In the genomic region with DNA sequence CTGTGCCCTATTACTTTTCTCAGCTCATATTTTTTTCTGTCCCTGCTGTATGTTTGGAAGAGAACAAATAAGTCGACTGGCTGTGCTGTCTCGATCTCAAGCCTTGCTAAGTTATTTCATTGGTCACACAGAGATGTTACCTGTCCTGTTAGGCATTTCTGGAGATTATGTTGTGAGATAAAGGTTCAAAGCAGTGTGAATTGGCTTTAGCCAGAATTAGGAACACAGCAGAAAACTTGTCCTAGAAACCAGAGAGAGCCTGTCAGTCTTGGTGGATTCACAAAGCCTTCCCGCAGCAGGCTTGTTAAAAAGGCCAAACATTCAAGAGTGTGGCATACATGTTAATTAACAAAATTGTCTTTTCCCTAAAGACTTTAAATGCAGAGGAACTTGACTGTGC, we compare ENCODE assay signal across 14 cellular contexts. TPM values are rescaled to one million over a fixed set of nuclear protein-coding genes. Genes with fewer than 3 reads are reported as not detected.
A peak's percentile ranks its signal among the peaks of the same experiment; 100 is the strongest.
DNase-seq lines count a peak whose midpoint lies in the region; ATAC-seq and TF ChIP-seq lines count a peak whose summit lies in the region.
"Had no signal": no experiment of that assay in that cellular context is flagged by ENCODE, and none has a peak within 500 bp of the region (broad histone marks: within the 10 kb centered on the region; RNA-seq: fewer than 3 reads in every experiment).

No MANE protein-coding gene starts in this region.

- H3K9me3 Mint-ChIP-seq in activated T-cell treated with anti-CD3 and anti-CD28 coated beads, Interleukin-2, amount 50 U/mL, for 24 hours = no peaks in the 10 kb centered on the region
- H3K9me3 Mint-ChIP-seq: nephron had no signal

- in situ Hi-C loops in transverse colon (cut with MboI; ENCODE audit: low pct_ligation_motif_present in 1 of 4, low pct_unique_long_range_greater_than_20kb in 1 of 4, low sequenced_read_pairs in 3 of 4) = no loop called here

- ATAC-seq in HG03354 (IDR thresholded peaks at IDR 0.05; ENCODE audit: poor library complexity, severe bottlenecking, unreplicated experiment) (no peak), HG02623 (IDR thresholded peaks at IDR 0.05; ENCODE audit: unreplicated experiment) (no peak), GM21619 (IDR thresholded peaks at IDR 0.05; ENCODE audit: unreplicated experiment) (no peak)
- ATAC-seq: Panc1 had no signal

- H3K36me3 ChIP-seq in colonic mucosa (no peaks in the 10 kb centered on the region), muscle layer of duodenum (ENCODE audit: control insufficient read depth in 1 of 2, insufficient read depth in 2 of 2, low read length in 2 of 2) (peaks cover 11 to 19% of the 10 kb centered on the region in 2 donors), transverse colon (peaks cover 0 to 6% (median 0%) of the 10 kb centered on the region in 4 donors)

- peaks cover 29% of the 10 kb centered on the region for H3K4me1 Mint-ChIP-seq in activated T-cell treated with anti-CD3 and anti-CD28 coated beads, Interleukin-2, amount 50 U/mL, for 24 hours (ENCODE audit: low read depth)

- H3K27me3 Mint-ChIP-seq in activated T-cell treated with anti-CD3 and anti-CD28 coated beads, Interleukin-2, amount 50 U/mL, for 24 hours = no peaks in the 10 kb centered on the region

- WGBS in transverse colon (ENCODE audit: low coverage in 1 of 2), 2 donors = 91 to 100% methylated on average over 1 to 3 of the region's 3 CpGs

- TF ChIP-seq POLR2A in transverse colon (IDR thresholded peaks at IDR 0.05) = no peak

- peak overlapping the region in 1 of 2 donors; percentile 58 for H3K9ac ChIP-seq in colonic mucosa (ENCODE audit: low read depth in 2 of 2, low read length in 2 of 2)

- H3K9me3 ChIP-seq in colonic mucosa = no peaks in the 10 kb centered on the region
- no peaks in the 10 kb centered on the region for H3K9me3 ChIP-seq in muscle layer of duodenum (ENCODE audit: control insufficient read depth in 1 of 2, low read length in 2 of 2)
- no peaks in the 10 kb centered on the region for H3K9me3 ChIP-seq in transverse colon

- DNase-seq in activated T-cell treated with anti-CD3 and anti-CD28 coated beads, Interleukin-2, amount 50 U/mL, for 24 hours = no peak
- DNase-seq in activated T-cell treated with anti-CD3 and anti-CD28 coated beads, Interleukin-2, amount 50 U/mL, for 48 hours = no peak
- DNase-seq in colonic mucosa (no peak), transverse colon (no peak)
- DNase-seq: DMS53; KG1; NCI-H2081; stimulated activated naive CD4-positive, alpha-beta T cell treated with Interleukin-2 at 50 U/mL for 16 hours had no signal

- H3K27me3 ChIP-seq in colonic mucosa (no peaks in the 10 kb centered on the region), muscle layer of duodenum (ENCODE audit: low read depth, low read length) (no peaks in the 10 kb centered on the region), transverse colon (no peaks in the 10 kb centered on the region)

- H3K36me3 Mint-ChIP-seq in activated T-cell treated with anti-CD3 and anti-CD28 coated beads, Interleukin-2, amount 50 U/mL, for 24 hours (ENCODE audit: low read depth) = peaks cover 51% of the 10 kb centered on the region

- H3K4me3 ChIP-seq in colonic mucosa (no peak overlapping the region), muscle layer of duodenum (ENCODE audit: low read depth in 1 of 2, low read length in 2 of 2) (no peak overlapping the region), transverse colon (no peak overlapping the region)

- TF ChIP-seq EP300 in transverse colon (IDR thresholded peaks at IDR 0.05; ENCODE audit: low read depth) = no peak

- H3K27ac Mint-ChIP-seq in activated T-cell treated with anti-CD3 and anti-CD28 coated beads, Interleukin-2, amount 50 U/mL, for 24 hours = peak overlapping the region; percentile 31
- H3K27ac Mint-ChIP-seq: nephron had no signal

- no peak overlapping the region for H3K4me3 Mint-ChIP-seq in activated T-cell treated with anti-CD3 and anti-CD28 coated beads, Interleukin-2, amount 50 U/mL, for 24 hours
- H3K4me3 Mint-ChIP-seq: nephron had no signal

- intact Hi-C loops in colonic mucosa (cut with DNase I) (no loop called here), transverse colon (cut with DNase I; ENCODE audit: low total_unique reads) (no loop called here)

- H3K27ac ChIP-seq in colonic mucosa (peak overlapping the region; percentile 58), muscle layer of duodenum (ENCODE audit: low read length) (peak overlapping the region; percentile 57), transverse colon (peak overlapping the region; percentile 58 to 87 (median 76))

- no peak for TF ChIP-seq CTCF in colonic mucosa (IDR thresholded peaks at IDR 0.05)
- no peak for TF ChIP-seq CTCF in transverse colon (IDR thresholded peaks at IDR 0.05)

- H3K4me1 ChIP-seq in colonic mucosa (peaks cover 8% of the 10 kb centered on the region), muscle layer of duodenum (ENCODE audit: control insufficient read depth in 1 of 2, insufficient read depth in 2 of 2, low read length in 2 of 2) (peaks cover 29 to 37% of the 10 kb centered on the region in 2 donors), transverse colon (peaks cover 33 to 75% (median 52%) of the 10 kb centered on the region in 4 donors)

RNA-seq across cellular contexts. Expression of a gene that starts 25.0 kb away (rescaled TPM):
- total RNA-seq in colonic mucosa (10 to 100 TPM; 71.5 to 86.7 TPM), transverse colon (10 to 100 TPM; 37.8 to 81.5 (median 58.3) TPM)
